ENCODE assay signal across 1 cellular context in the genomic region with DNA sequence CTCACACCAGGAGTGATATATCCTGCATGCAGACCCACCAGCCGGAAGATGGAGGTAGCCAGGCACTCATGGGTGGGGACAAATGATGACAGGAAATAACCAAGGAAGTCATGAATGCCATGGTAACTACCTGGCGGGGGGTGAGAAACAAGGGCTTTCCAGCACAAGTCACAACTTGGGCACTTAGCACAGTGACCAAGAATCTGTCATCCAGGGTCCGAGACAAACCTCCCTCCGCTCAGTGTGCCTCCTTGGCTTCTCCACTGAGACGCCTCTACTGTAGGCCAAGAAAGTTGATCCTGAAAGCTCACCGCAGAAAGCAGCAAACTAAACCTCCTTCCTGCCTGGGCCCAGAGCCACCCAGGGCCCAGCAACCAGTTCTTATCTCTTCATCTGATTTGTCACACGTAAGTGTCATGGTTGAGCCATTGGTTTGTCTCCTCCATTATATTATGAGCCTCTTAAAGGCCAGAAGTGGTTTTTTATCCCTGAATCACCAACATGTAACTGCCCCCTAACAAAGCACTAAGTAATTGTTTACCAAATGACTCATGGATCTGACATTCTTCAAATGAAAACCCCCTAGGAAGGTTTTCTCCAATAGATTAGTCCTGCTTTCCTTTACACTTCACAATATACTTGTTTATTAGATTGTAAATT.
TF ChIP-seq lines count a peak whose summit lies in the region.

No MANE protein-coding gene starts in this region.

TF ChIP-seq in H1, 55 proteins besides CTCF, POLR2A, EP300 and RAD21 (continued from another document):
- TF ChIP-seq RFX5 (IDR thresholded peaks at IDR 0.05; ENCODE audit: borderline replicate concordance, low read depth, low read length) (no peak), TBP (IDR thresholded peaks at IDR 0.05; ENCODE audit: low read depth, low read length) (no peak), FOSL1 (IDR thresholded peaks at IDR 0.05; ENCODE audit: insufficient read depth, low read depth, low read length) (no peak), TEAD4 (IDR thresholded peaks at IDR 0.05; ENCODE audit: low read depth, low read length) (no peak)
